12 cellular contexts compared by ENCODE assay signal in genomic region chr2:241611062-241611461, GRCh38. TPM values are rescaled to one million over a fixed set of nuclear protein-coding genes. Genes with fewer than 3 reads are reported as not detected.
DNase-seq lines count a peak whose midpoint lies in the region; ATAC-seq and TF ChIP-seq lines count a peak whose summit lies in the region.
"Had no signal": no experiment of that assay in that cellular context is flagged by ENCODE, and none has a peak within 500 bp of the region (broad histone marks: within the 10 kb centered on the region; RNA-seq: fewer than 3 reads in every experiment).

No MANE protein-coding gene starts in this region.

- peaks cover 8% of the 10 kb centered on the region for H3K4me1 Mint-ChIP-seq in Calu3 (ENCODE audit: low read depth, unreplicated experiment)

- intact Hi-C loops in Calu3 (cut with micrococcal nuclease; ENCODE audit: unreplicated experiment): no loop called here
- intact Hi-C loops in Panc1 (cut with micrococcal nuclease; ENCODE audit: unreplicated experiment): no loop called here
- intact Hi-C loops in esophagus squamous epithelium (cut with DNase I): no loop called here
- intact Hi-C loops in posterior vena cava (cut with DNase I): no loop called here

- H3K27ac Mint-ChIP-seq in Calu3 (ENCODE audit: unreplicated experiment): peak overlapping the region; percentile 80

- POLR2A ChIA-PET in Panc1 (lab: Charles Lee): no interaction called here

- H3K27me3 ChIP-seq in Panc1 (ENCODE audit: control insufficient read depth, insufficient read depth, low read length) (no peaks in the 10 kb centered on the region), esophagus squamous epithelium (no peaks in the 10 kb centered on the region)

- 85 to 91% methylated on average over 4 to 7 of the region's 13 CpGs for WGBS in esophagus squamous epithelium, 2 donors

- DNase-seq in Calu3 (no peak), Panc1 (ENCODE audit: low read depth, low spot score) (no peak), esophagus squamous epithelium (lab: John Stamatoyannopoulos, UW) (no peak), posterior vena cava (ENCODE audit: low spot score) (peak; percentile 62), SKM-1 treated with dmso at 0.1 percent for 144 hours (lab: John Stamatoyannopoulos, UW; ENCODE audit: unreplicated experiment) (no peak), NCI-H1694 (lab: John Stamatoyannopoulos, UW) (no peak)
- no peak for DNase-seq in stimulated activated CD4-positive, alpha-beta T cell treated with anti-CD3 and anti-CD28 coated beads, Interleukin-4, amount 100 ng/mL, for 24 hours
- DNase-seq: NCI-H187; stimulated activated CD4-positive, alpha-beta T cell treated with anti-CD3 and anti-CD28 coated beads, Interleukin-15, amount 100 ng/mL, for 24 hours; stimulated activated naive CD4-positive, alpha-beta T cell had no signal

- peak overlapping the region; percentile 84 for H3K4me3 Mint-ChIP-seq in Calu3 (ENCODE audit: low read depth, unreplicated experiment)

- no peaks in the 10 kb centered on the region for H3K9me3 Mint-ChIP-seq in Calu3 (ENCODE audit: low read depth, unreplicated experiment)

- in situ Hi-C loops in Panc1 (cut with HindIII; ENCODE audit: low pct_unique_long_range_greater_than_20kb, low sequenced_read_pairs): no loop called here

- H3K36me3 Mint-ChIP-seq in Calu3 (ENCODE audit: insufficient read depth, unreplicated experiment): peaks cover 27% of the 10 kb centered on the region

- H3K27me3 Mint-ChIP-seq in Calu3 (ENCODE audit: unreplicated experiment): no peaks in the 10 kb centered on the region

- TF ChIP-seq CTCF in Calu3 (IDR thresholded peaks at IDR 0.05; ENCODE audit: unreplicated experiment): no peak
- TF ChIP-seq CTCF in Panc1 (IDR thresholded peaks at IDR 0.05): no peak
- TF ChIP-seq CTCF in esophagus squamous epithelium (IDR thresholded peaks at IDR 0.05): no peak

- no peaks in the 10 kb centered on the region for H3K9me3 ChIP-seq in Panc1 (ENCODE audit: control insufficient read depth, insufficient read depth, low read depth, low read length)
- no peaks in the 10 kb centered on the region for H3K9me3 ChIP-seq in esophagus squamous epithelium

- H3K27ac ChIP-seq in Panc1 (ENCODE audit: low read length): peak overlapping the region; percentile 91
- H3K27ac ChIP-seq in esophagus squamous epithelium: peak overlapping the region; percentile 21 to 91 (median 84)
- H3K27ac ChIP-seq: VCaP had no signal

- ATAC-seq in Panc1 (no peak), GM19397 (IDR thresholded peaks at IDR 0.05; ENCODE audit: unreplicated experiment) (no peak)

- TF ChIP-seq POLR2A in esophagus squamous epithelium (IDR thresholded peaks at IDR 0.05): no peak

- no peaks in the 10 kb centered on the region; the same call in none of the 2 replicates for H3K36me3 ChIP-seq in Panc1 (ENCODE audit: control insufficient read depth, insufficient read depth, low read length)
- peaks cover under 1 to 32% (median 4%) of the 10 kb centered on the region in 3 donors for H3K36me3 ChIP-seq in esophagus squamous epithelium

- CTCF ChIA-PET in Calu3 (lab: Charles Lee) (interaction anchor here (1.2 kb wide), 1 partner anchor 103 kb away, joined by 6 read pairs; the partner anchor contains the start of gene STK25), Panc1 (lab: Charles Lee) (no interaction called here)

- no TSS peak for BruUV-seq in Calu3 (replicated peaks; lab: Mats Ljungman, UMichigan)
- no TSS peak for BruUV-seq in Panc1 (replicated peaks; lab: Mats Ljungman, UMichigan)

- H3K4me3 ChIP-seq in Panc1 (ENCODE audit: low read depth in 2 of 2, low read length in 2 of 2): peak overlapping the region; percentile 55 to 67
- H3K4me3 ChIP-seq in esophagus squamous epithelium: peak overlapping the region in 1 of 4 donors; percentile 59

- peaks cover 5% of the 10 kb centered on the region; the same call in 1 of the 2 replicates for H3K4me1 ChIP-seq in Panc1 (ENCODE audit: control insufficient read depth, insufficient read depth, low read length)
- H3K4me1 ChIP-seq in esophagus squamous epithelium: peaks cover 12 to 51% (median 16%) of the 10 kb centered on the region in 3 donors

RNA-seq across cellular contexts. Expression of gene THAP4, which starts 25.9 kb away (rescaled TPM):
- 53.6 and 57.5 TPM in 2 replicates for total RNA-seq in Calu3 (2022)
- total RNA-seq in Panc1 (2021; ENCODE audit: unreplicated experiment): 77.9 TPM
- polyA plus RNA-seq in Panc1 (2012; ENCODE audit: insufficient read length): 127 TPM
- 10 to 100 TPM; 40.7 to 53.2 (median 46.4) TPM for total RNA-seq in esophagus squamous epithelium
- total RNA-seq in posterior vena cava: 10 to 100 TPM; 31.2 to 32.1 TPM

RNA-seq across cellular contexts. Expression of gene ATG4B, which starts 26.4 kb away (rescaled TPM):
- total RNA-seq in Calu3 (2022): 93.0 and 95.3 TPM in 2 replicates
- 84.2 TPM for total RNA-seq in Panc1 (2021; ENCODE audit: unreplicated experiment)
- 106 TPM for polyA plus RNA-seq in Panc1 (2012; ENCODE audit: insufficient read length)
- 10 to 100 TPM; 33.0 to 60.9 (median 45.6) TPM for total RNA-seq in esophagus squamous epithelium
- 10 to 100 TPM; 43.7 to 52.1 TPM for total RNA-seq in posterior vena cava

RNA-seq across cellular contexts. Expression of gene BOK, which starts 52.5 kb away (rescaled TPM):
- total RNA-seq in Calu3 (2022) (30.1 and 35.0 TPM in 2 replicates), Panc1 (2021; ENCODE audit: unreplicated experiment) (39.1 TPM), esophagus squamous epithelium (10 to 100 TPM; 35.5 to 57.1 (median 51.2) TPM), posterior vena cava (10 to 100 TPM; 20.1 to 29.7 TPM)
- 77.4 TPM for polyA plus RNA-seq in Panc1 (2012; ENCODE audit: insufficient read length)
